Comparison of ENCODE assay signal across 8 cellular contexts in genomic region chr20:32357869-32358631, GRCh38. TPM values are rescaled to one million over a fixed set of nuclear protein-coding genes. Genes with fewer than 3 reads are reported as not detected.
A peak's percentile ranks its signal among the peaks of the same experiment; 100 is the strongest.
DNase-seq lines count a peak whose midpoint lies in the region; ATAC-seq and TF ChIP-seq lines count a peak whose summit lies in the region.

Gene ASXL1 (plus strand): TSS chr20:32358331. CDS start chr20:32358776, 445 bp downstream.

- TF ChIP-seq CTCF in SU-DHL-6 (IDR thresholded peaks at IDR 0.05; ENCODE audit: insufficient read depth, low read length, poor library complexity, severe bottlenecking) (no peak), ovary (IDR thresholded peaks at IDR 0.05) (peak in 1 of 3 donors; percentile 29), thyroid gland (IDR thresholded peaks at IDR 0.05) (peak in 1 of 6 experiments; percentile 24)

- H3K4me3 ChIP-seq in SU-DHL-6 (ENCODE audit: insufficient read depth, low read length, poor library complexity, severe bottlenecking) (peak within 1 kb of the TSS; percentile 89), ovary (peak within 1 kb of the TSS; percentile 87), thyroid gland (replicated peaks in 1 of 3) (peak within 1 kb of the TSS; percentile 45 to 89 (median 58))

- intact Hi-C loops in head of caudate nucleus (cut with DNase I), result loop anchor here (5.0 to 10.0 kb wide), 2 partner anchors 73 to 124 kb away; no protein-coding TSS in a partner anchor
- intact Hi-C loops in ovary (cut with DNase I), result loop anchor here in 1 of 4 donors (5.0 kb wide), 1 partner anchor 124 kb away; no protein-coding TSS in a partner anchor
- intact Hi-C loops in thyroid gland (cut with DNase I), result loop anchor here (5.0 to 10.0 kb wide), 2 partner anchors 97 to 124 kb away; no protein-coding TSS in a partner anchor

- WGBS in ovary, 3 donors, result 0 to 1% (median 1%) methylated on average over 53 to 81 of the region's 83 CpGs
- WGBS in thyroid gland, 2 donors, result 0% methylated on average over 32 to 40 of the region's 83 CpGs

- peak; percentile 82 for TF ChIP-seq EP300 in ovary (IDR thresholded peaks at IDR 0.05)

- H3K9ac ChIP-seq in SU-DHL-6 (ENCODE audit: low read length), result peak within 1 kb of the TSS; percentile 90

- H3K4me2 ChIP-seq in SU-DHL-6 (ENCODE audit: low read depth, low read length, poor library complexity, severe bottlenecking), result peak within 1 kb of the TSS; percentile 96

- peaks cover 10% of the 10 kb centered on the region for H3K36me3 Mint-ChIP-seq in activated naive CD8-positive, alpha-beta T cell treated with anti-CD3 and anti-CD28 coated beads, Interleukin-2, amount 10 ng/mL, durations not matched to agents 7 days and 5 days

- no peaks in the 10 kb centered on the region for H3K27me3 Mint-ChIP-seq in activated naive CD8-positive, alpha-beta T cell treated with anti-CD3 and anti-CD28 coated beads, Interleukin-2, amount 10 ng/mL, durations not matched to agents 7 days and 5 days

- peak within 1 kb of the TSS; percentile 98 for H3K4me3 Mint-ChIP-seq in activated naive CD8-positive, alpha-beta T cell treated with anti-CD3 and anti-CD28 coated beads, Interleukin-2, amount 10 ng/mL, durations not matched to agents 7 days and 5 days

- peak within 1 kb of the TSS; percentile 84 for H2AFZ ChIP-seq in SU-DHL-6 (ENCODE audit: low read depth, low read length, severe bottlenecking)

- peak within 1 kb of the TSS; percentile 100 for H3K27ac Mint-ChIP-seq in activated naive CD8-positive, alpha-beta T cell treated with anti-CD3 and anti-CD28 coated beads, Interleukin-2, amount 10 ng/mL, durations not matched to agents 7 days and 5 days

- no peaks in the 10 kb centered on the region for H3K9me2 ChIP-seq in SU-DHL-6 (replicated peaks; ENCODE audit: insufficient read depth, low read length)

- H3K9me3 Mint-ChIP-seq in activated naive CD8-positive, alpha-beta T cell treated with anti-CD3 and anti-CD28 coated beads, Interleukin-2, amount 10 ng/mL, durations not matched to agents 7 days and 5 days, result no peaks in the 10 kb centered on the region

- peaks cover 51% of the 10 kb centered on the region for H3F3A ChIP-seq in SU-DHL-6 (ENCODE audit: insufficient read depth)

- H3K27ac ChIP-seq in SU-DHL-6 (ENCODE audit: low read depth, low read length) (peak within 1 kb of the TSS; percentile 85), ovary (peak within 1 kb of the TSS; percentile 87 to 96), thyroid gland (peak within 1 kb of the TSS; percentile 95 to 97 (median 96))

- POLR2A ChIA-PET in activated naive CD8-positive, alpha-beta T cell treated with anti-CD3 and anti-CD28 coated beads, Interleukin-2, amount 10 ng/mL, durations not matched to agents 7 days and 5 days (lab: Charles Lee), result interaction anchor here (0.7 to 1.9 kb wide), 12 partner anchors 9 to 628 kb away, joined by 3 to 5 read pairs (median 4); partner anchors contain the start of gene NOL4L

- ATAC-seq in HG02642 (IDR thresholded peaks at IDR 0.05; ENCODE audit: poor library complexity, unreplicated experiment), result peak; percentile 80
- peak; percentile 95 for ATAC-seq in activated naive CD8-positive, alpha-beta T cell treated with anti-CD3 and anti-CD28 coated beads, Interleukin-2, amount 10 ng/mL, durations not matched to agents 7 days and 5 days (ENCODE audit: low read depth)

- H3K27me3 ChIP-seq in SU-DHL-6 (ENCODE audit: low read length) (no peaks in the 10 kb centered on the region), ovary (no peaks in the 10 kb centered on the region), thyroid gland (no peaks in the 10 kb centered on the region)

- peaks cover 42% of the 10 kb centered on the region for H3K4me1 Mint-ChIP-seq in activated naive CD8-positive, alpha-beta T cell treated with anti-CD3 and anti-CD28 coated beads, Interleukin-2, amount 10 ng/mL, durations not matched to agents 7 days and 5 days

- DNase-seq in NCI-H128 (lab: John Stamatoyannopoulos, UW; ENCODE audit: unreplicated experiment) (peak; percentile 97), head of caudate nucleus (peak; percentile 95 to 99 (median 98)), ovary (peak; percentile 97 to 99 (median 99)), thyroid gland (peak; percentile 97 to 98)
- DNase-seq in activated naive CD8-positive, alpha-beta T cell treated with anti-CD3 and anti-CD28 coated beads, Interleukin-2, amount 10 ng/mL, durations not matched to agents 7 days and 5 days, result peak; percentile 93

- H3K9me3 ChIP-seq in SU-DHL-6 (ENCODE audit: insufficient read depth, low read length) (no peaks in the 10 kb centered on the region), ovary (no peaks in the 10 kb centered on the region), thyroid gland (no peaks in the 10 kb centered on the region)

- H3K36me3 ChIP-seq in SU-DHL-6 (ENCODE audit: low read length), result peaks cover 4% of the 10 kb centered on the region; the same call in 1 of the 2 replicates
- no peaks in the 10 kb centered on the region for H3K36me3 ChIP-seq in ovary
- H3K36me3 ChIP-seq in thyroid gland, result no peaks in the 10 kb centered on the region

- H3K79me2 ChIP-seq in SU-DHL-6 (ENCODE audit: insufficient read depth, low read length), result peaks cover 45% of the 10 kb centered on the region

- H4K20me1 ChIP-seq in SU-DHL-6 (ENCODE audit: low read depth, low read length), result no peaks in the 10 kb centered on the region; the same call in 1 of the 2 replicates

- TF ChIP-seq POLR2A in GM10847 (IDR thresholded peaks at IDR 0.05; ENCODE audit: extremely low read depth, insufficient read length) (peak; percentile 55), ovary (IDR thresholded peaks at IDR 0.05) (peak; percentile 75), thyroid gland (IDR thresholded peaks at IDR 0.05) (peak in 1 of 2 donors; percentile 64)

- H3K4me1 ChIP-seq in ovary (ENCODE audit: insufficient read depth) (peaks cover 9% of the 10 kb centered on the region), thyroid gland (peaks cover 30 to 37% of the 10 kb centered on the region in 2 donors)

RNA-seq across cellular contexts. Expression of gene ASXL1, which starts in this region (rescaled TPM):
- total RNA-seq in activated naive CD8-positive, alpha-beta T cell treated with anti-CD3 and anti-CD28 coated beads, Interleukin-2, amount 10 ng/mL, durations not matched to agents 7 days and 5 days, result 100 to 1,000 TPM; 102 to 107 TPM
- total RNA-seq in ovary, result 10 to 100 TPM; 52.6 to 85.1 (median 71.2) TPM
- polyA plus RNA-seq in ovary, result 10 to 100 TPM; 31.6 to 49.7 TPM
- total RNA-seq in thyroid gland, result 100 to 1,000 TPM in 1 of 4 donors, 10 to 100 TPM in 3; 62.1 to 155 (median 67.5) TPM

Comparison
In these comparisons a context has a peak if more than half of its experiments do, and no peak if none do; other contexts are left out.
1. Peak in every context shown above with its lines: DNase-seq, ATAC-seq, H3K4me3 ChIP-seq and H3K27ac ChIP-seq.